Comparison of ENCODE assay signal across 14 cellular contexts in the genomic region with DNA sequence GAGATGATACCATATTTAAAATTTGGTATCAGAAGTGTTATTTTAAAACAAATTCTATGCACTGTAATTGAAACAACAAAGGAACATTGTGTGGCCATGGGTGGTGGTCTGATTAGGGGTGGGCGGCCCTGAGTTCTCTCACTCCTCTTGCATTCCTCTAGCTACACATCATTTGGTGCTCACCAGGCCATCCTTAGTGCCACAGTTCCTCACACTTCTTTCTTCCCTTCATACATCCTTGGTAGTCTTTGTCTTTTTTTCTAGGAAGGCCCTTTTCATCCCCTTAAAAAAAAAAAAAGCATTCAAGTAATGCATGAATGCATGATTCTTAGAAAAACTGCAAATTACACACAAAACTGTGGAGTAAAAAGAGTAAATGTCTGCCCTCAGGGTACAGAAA. TPM values are rescaled to one million over a fixed set of nuclear protein-coding genes. Genes with fewer than 3 reads are reported as not detected.
A peak's percentile ranks its signal among the peaks of the same experiment; 100 is the strongest.
DNase-seq lines count a peak whose midpoint lies in the region; ATAC-seq and TF ChIP-seq lines count a peak whose summit lies in the region.
"Had no signal": no experiment of that assay in that cellular context is flagged by ENCODE, and none has a peak within 500 bp of the region (broad histone marks: within the 10 kb centered on the region; RNA-seq: fewer than 3 reads in every experiment).

No MANE protein-coding gene starts in this region.

- H3K4me1 ChIP-seq in SK-N-SH (ENCODE audit: control insufficient read depth in 1 of 2, insufficient read depth in 2 of 2, low read depth in 1 of 2, low read length in 1 of 2) (peaks cover 16 to 22% of the 10 kb centered on the region in 2 experiments), gastroesophageal sphincter (peaks cover 4 to 78% (median 7%) of the 10 kb centered on the region in 3 donors), smooth muscle cell (ENCODE audit: low read depth) (peaks cover 38% of the 10 kb centered on the region)

- H2AFZ ChIP-seq in SK-N-SH (ENCODE audit: low read depth) = no peak overlapping the region
- no peak overlapping the region for H2AFZ ChIP-seq in SU-DHL-6 (ENCODE audit: low read depth, low read length, severe bottlenecking)
- H2AFZ ChIP-seq in smooth muscle cell (ENCODE audit: low read depth) = no peak overlapping the region

- H3K79me2 ChIP-seq in SK-N-SH (ENCODE audit: insufficient read depth) (peaks cover 73% of the 10 kb centered on the region), SU-DHL-6 (ENCODE audit: insufficient read depth, low read length) (peaks cover 61% of the 10 kb centered on the region), smooth muscle cell (ENCODE audit: low read depth) (peaks cover 82% of the 10 kb centered on the region)

- WGBS in SK-N-SH (ENCODE audit: low lambda C conversion rate) = 100% methylated on average over 1 of the region's 1 CpG
- WGBS in gastroesophageal sphincter (ENCODE audit: low coverage in 1 of 2), 2 donors = 29 to 67% methylated on average over 1 of the region's 1 CpG
- WGBS in smooth muscle cell (ENCODE audit: low lambda C conversion rate) = 57% methylated on average over 1 of the region's 1 CpG

- H3K9me3 ChIP-seq in SK-N-SH = no peaks in the 10 kb centered on the region
- H3K9me3 ChIP-seq in SU-DHL-6 (ENCODE audit: insufficient read depth, low read length) = no peaks in the 10 kb centered on the region
- no peaks in the 10 kb centered on the region for H3K9me3 ChIP-seq in gastroesophageal sphincter
- no peaks in the 10 kb centered on the region for H3K9me3 ChIP-seq in smooth muscle cell (replicated peaks; ENCODE audit: low read depth)
- H3K9me3 ChIP-seq: lower lobe of right lung, SJSA1 had no signal

- POLR2A ChIA-PET in SK-N-SH (lab: Yijun Ruan, JAX) = no interaction called here

- no peaks in the 10 kb centered on the region for H3K9me2 ChIP-seq in SK-N-SH
- H3K9me2 ChIP-seq in SU-DHL-6 (replicated peaks; ENCODE audit: insufficient read depth, low read length) = no peaks in the 10 kb centered on the region

- DNase-seq in SK-N-SH (no peak), smooth muscle cell (lab: John Stamatoyannopoulos, UW; ENCODE audit: unreplicated experiment) (no peak), Kasumi-1 (lab: John Stamatoyannopoulos, UW) (no peak), NCI-H774 (lab: John Stamatoyannopoulos, UW) (no peak)
- DNase-seq in activated CD4-positive, CD25-positive, alpha-beta regulatory T cell (lab: John Stamatoyannopoulos, UW) = no peak
- DNase-seq: 8988T; activated CD8-positive, alpha-beta memory T cell treated with anti-CD3 and anti-CD28 coated beads for 24 hours; lower lobe of right lung had no signal

- CTCF ChIA-PET in SK-N-SH (lab: Yijun Ruan, JAX) = no interaction called here

- H4K20me1 ChIP-seq in SK-N-SH (ENCODE audit: insufficient read depth) = no peaks in the 10 kb centered on the region
- no peaks in the 10 kb centered on the region for H4K20me1 ChIP-seq in SU-DHL-6 (ENCODE audit: low read depth, low read length)
- H4K20me1 ChIP-seq in smooth muscle cell (ENCODE audit: low read depth) = peaks cover 12% of the 10 kb centered on the region

- H3K27ac ChIP-seq in SK-N-SH (ENCODE audit: low read depth in 2 of 2, low read length in 1 of 2) = peak overlapping the region in 1 of 2 experiments; percentile 79; a peak in 1 of 4 replicates
- H3K27ac ChIP-seq in SU-DHL-6 (ENCODE audit: low read depth, low read length) = no peak overlapping the region
- H3K27ac ChIP-seq in gastroesophageal sphincter = peak overlapping the region; percentile 60 to 95 (median 94)
- peak overlapping the region; percentile 81 for H3K27ac ChIP-seq in smooth muscle cell (ENCODE audit: low read depth)
- H3K27ac ChIP-seq: cardiac muscle cell, lower lobe of right lung, SJSA1, skin epidermis had no signal

- H3K9ac ChIP-seq in SK-N-SH = no peak overlapping the region
- H3K9ac ChIP-seq in SU-DHL-6 (ENCODE audit: low read length) = no peak overlapping the region
- H3K9ac ChIP-seq in smooth muscle cell (ENCODE audit: low read depth) = peak overlapping the region; percentile 55

- no peak for TF ChIP-seq EP300 in SK-N-SH (IDR thresholded peaks at IDR 0.05; ENCODE audit: borderline replicate concordance in 1 of 2, low read depth in 1 of 2, low read length in 1 of 2)
- TF ChIP-seq EP300 in gastroesophageal sphincter (IDR thresholded peaks at IDR 0.05) = no peak

- H3K4me2 ChIP-seq in SK-N-SH (peak overlapping the region; percentile 92), SU-DHL-6 (ENCODE audit: low read depth, low read length, poor library complexity, severe bottlenecking) (peak overlapping the region; percentile 85), smooth muscle cell (peak overlapping the region; percentile 100)

- H3K4me3 ChIP-seq in SK-N-SH (ENCODE audit: low read depth in 2 of 2, low read length in 1 of 2) (peak overlapping the region in 1 of 2 experiments; percentile 85; a peak in 2 of 4 replicates), SU-DHL-6 (ENCODE audit: insufficient read depth, low read length, poor library complexity, severe bottlenecking) (no peak overlapping the region), gastroesophageal sphincter (peak overlapping the region; percentile 42 to 64), smooth muscle cell (peak overlapping the region; percentile 78)
- H3K4me3 ChIP-seq: SJSA1, skin epidermis had no signal

- H3K27me3 ChIP-seq in SK-N-SH (ENCODE audit: insufficient read depth) (no peaks in the 10 kb centered on the region), SU-DHL-6 (ENCODE audit: low read length) (no peaks in the 10 kb centered on the region), gastroesophageal sphincter (no peaks in the 10 kb centered on the region), smooth muscle cell (ENCODE audit: low read depth) (no peaks in the 10 kb centered on the region)
- H3K27me3 ChIP-seq: cardiac muscle cell, SJSA1 had no signal

- TF ChIP-seq CTCF in SK-N-SH (IDR thresholded peaks at IDR 0.05) = no peak
- TF ChIP-seq CTCF in SU-DHL-6 (IDR thresholded peaks at IDR 0.05; ENCODE audit: insufficient read depth, low read length, poor library complexity, severe bottlenecking) = no peak
- TF ChIP-seq CTCF in gastroesophageal sphincter (IDR thresholded peaks at IDR 0.05) = no peak
- TF ChIP-seq CTCF in smooth muscle cell (IDR thresholded peaks at IDR 0.05; ENCODE audit: borderline replicate concordance, insufficient read depth, poor library complexity, severe bottlenecking) = no peak

- TF ChIP-seq POLR2A in gastroesophageal sphincter (IDR thresholded peaks at IDR 0.05) = no peak

- ATAC-seq in SK-N-SH treated with all-trans-retinoic acid at 6 μM for 48 hours = no peak
- no peak for ATAC-seq in gastroesophageal sphincter
- ATAC-seq: lower lobe of right lung had no signal

- no peak for TF ChIP-seq RAD21 in SK-N-SH (IDR thresholded peaks at IDR 0.05; ENCODE audit: low read length)

- H3K36me3 ChIP-seq in SK-N-SH (replicated peaks in 1 of 2; ENCODE audit: control insufficient read depth in 1 of 2, insufficient read depth in 2 of 2, low read length in 1 of 2) (peaks cover 8 to 14% of the 10 kb centered on the region in 2 experiments), SU-DHL-6 (ENCODE audit: low read length) (no peaks in the 10 kb centered on the region), gastroesophageal sphincter (peaks cover 0 to 3% of the 10 kb centered on the region in 2 donors), smooth muscle cell (ENCODE audit: low read depth) (no peaks in the 10 kb centered on the region)
- H3K36me3 ChIP-seq: cardiac muscle cell had no signal

- H3F3A ChIP-seq in SK-N-SH (replicated peaks; ENCODE audit: insufficient read depth) (peaks cover 24% of the 10 kb centered on the region), SU-DHL-6 (ENCODE audit: insufficient read depth) (peaks cover 18% of the 10 kb centered on the region; the same call in 1 of the 2 replicates), smooth muscle cell (ENCODE audit: low read depth) (peaks cover 39% of the 10 kb centered on the region)

TF ChIP-seq in SK-N-SH, 30 proteins besides CTCF, POLR2A, EP300 and RAD21 (continues in another document):
- no peak for TF ChIP-seq CHD2 (IDR thresholded peaks at IDR 0.05; ENCODE audit: low read length, partially characterized antibody)
- no peak for TF ChIP-seq RCOR1 (IDR thresholded peaks at IDR 0.05; ENCODE audit: low read length)
- TF ChIP-seq RFX5 (IDR thresholded peaks at IDR 0.05; ENCODE audit: low read length) = no peak
- TF ChIP-seq, protein P1, sequence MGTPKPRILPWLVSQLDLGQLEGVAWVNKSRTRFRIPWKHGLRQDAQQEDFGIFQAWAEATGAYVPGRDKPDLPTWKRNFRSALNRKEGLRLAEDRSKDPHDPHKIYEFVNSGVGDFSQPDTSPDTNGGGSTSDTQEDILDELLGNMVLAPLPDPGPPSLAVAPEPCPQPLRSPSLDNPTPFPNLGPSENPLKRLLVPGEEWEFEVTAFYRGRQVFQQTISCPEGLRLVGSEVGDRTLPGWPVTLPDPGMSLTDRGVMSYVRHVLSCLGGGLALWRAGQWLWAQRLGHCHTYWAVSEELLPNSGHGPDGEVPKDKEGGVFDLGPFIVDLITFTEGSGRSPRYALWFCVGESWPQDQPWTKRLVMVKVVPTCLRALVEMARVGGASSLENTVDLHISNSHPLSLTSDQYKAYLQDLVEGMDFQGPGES (IDR thresholded peaks at IDR 0.05; ENCODE audit: low read depth, low read length) = no peak

TF ChIP-seq in SK-N-SH treated with all-trans-retinoic acid at 6 μM for 48 hours, 23 proteins besides CTCF, POLR2A, EP300 and RAD21 (continues in another document):
- TF ChIP-seq CSDC2 (CRISPR knock-in tag; IDR thresholded peaks at IDR 0.05) = no peak

RNA-seq across cellular contexts. Expression of a gene that starts 2.4 kb away (rescaled TPM):
- polyA plus RNA-seq in SK-N-SH (2012; rRNA removed) (not detected in 2 replicates), smooth muscle cell (0.47 and 5.5 TPM in 2 replicates)
- polyA plus RNA-seq in SK-N-SH (2012; cell fraction: cytosol; rRNA removed) = 0.04 and 0.07 TPM in 2 replicates
- polyA plus RNA-seq in SK-N-SH (2012; cell fraction: nucleus; rRNA removed) = 0.08 TPM in 1 of 2 replicates, not detected in the other
- total RNA-seq in gastroesophageal sphincter (not detected), smooth muscle cell (2.6 and 2.9 TPM in 2 replicates)
- total RNA-seq: cardiac muscle cell, lower lobe of right lung, SJSA1 had no signal
- polyA plus RNA-seq: cardiac muscle cell had no signal

RNA-seq across cellular contexts. Expression of a gene that starts 2.4 kb away (rescaled TPM):
- 11.7 and 18.5 TPM in 2 replicates for polyA plus RNA-seq in SK-N-SH (2012; rRNA removed)
- polyA plus RNA-seq in SK-N-SH (2012; cell fraction: cytosol; rRNA removed) = 8.4 and 9.8 TPM in 2 replicates
- 30.6 and 33.5 TPM in 2 replicates for polyA plus RNA-seq in SK-N-SH (2012; cell fraction: nucleus; rRNA removed)
- 100 to 1,000 TPM in 2 of 4 donors, 10 to 100 TPM in 2; 63.9 to 121 (median 89.3) TPM for total RNA-seq in gastroesophageal sphincter
- total RNA-seq in smooth muscle cell = 35.4 and 38.0 TPM in 2 replicates
- polyA plus RNA-seq in smooth muscle cell = 25.6 and 39.7 TPM in 2 replicates
